21 cellular contexts compared by ENCODE assay signal in the genomic region with DNA sequence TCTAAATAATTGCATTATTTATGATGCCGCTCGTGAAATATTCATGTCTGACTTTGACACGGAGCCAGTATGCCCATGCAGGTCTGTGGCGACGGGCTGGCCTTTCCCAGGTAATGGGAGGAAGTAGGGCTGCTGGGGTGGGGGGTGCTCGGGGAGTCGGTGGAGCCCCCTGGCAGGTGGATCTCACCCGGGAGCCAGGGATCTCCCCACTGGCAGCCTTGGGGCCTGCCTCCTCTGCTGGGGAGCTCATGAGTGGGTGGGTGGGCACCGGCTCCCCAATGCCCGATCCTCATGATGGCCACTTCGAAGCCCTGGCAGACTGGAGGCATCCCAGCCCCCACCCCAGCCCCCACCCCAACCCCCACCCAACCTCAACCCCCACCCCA. TPM values are rescaled to one million over a fixed set of nuclear protein-coding genes. Genes with fewer than 3 reads are reported as not detected.
DNase-seq lines count a peak whose midpoint lies in the region; ATAC-seq, FAIRE-seq and TF ChIP-seq lines count a peak whose summit lies in the region.
"Had no signal": no experiment of that assay in that cellular context is flagged by ENCODE, and none has a peak within 500 bp of the region (broad histone marks: within the 10 kb centered on the region; RNA-seq: fewer than 3 reads in every experiment).

No MANE protein-coding gene starts in this region.

- no peaks in the 10 kb centered on the region for H3K9me3 Mint-ChIP-seq in CD4-positive, alpha-beta memory T cell
- H3K9me3 Mint-ChIP-seq in brain = no peaks in the 10 kb centered on the region
- no peaks in the 10 kb centered on the region for H3K9me3 Mint-ChIP-seq in naive B cell
- H3K9me3 Mint-ChIP-seq: activated naive CD8-positive, alpha-beta T cell treated with anti-CD3 and anti-CD28 coated beads, Interleukin-2, amount 10 ng/mL, durations not matched to agents 7 days and 5 days; activated T-cell treated with anti-CD3 and anti-CD28 coated beads, Interleukin-2, amount 50 U/mL, for 24 hours; HFFc6 had no signal

- intact Hi-C loops in CD4-positive, alpha-beta memory T cell (cut with micrococcal nuclease) = loop anchor here (5.0 kb wide), 1 partner anchor 548 kb away; a partner anchor contains a TSS

- no peak overlapping the region for H3K4me3 ChIP-seq in CD4-positive, alpha-beta memory T cell (ENCODE audit: low read length in 2 of 2)
- H3K4me3 ChIP-seq: ovary had no signal

- H3K36me3 ChIP-seq in CD4-positive, alpha-beta memory T cell (ENCODE audit: insufficient read depth, low read length) = no peaks in the 10 kb centered on the region
- H3K36me3 ChIP-seq: ovary had no signal

- H3K4me1 Mint-ChIP-seq in CD4-positive, alpha-beta memory T cell = peaks cover 14 to 63% (median 33%) of the 10 kb centered on the region in 4 donors
- H3K4me1 Mint-ChIP-seq in brain (peaks cover 42% of the 10 kb centered on the region), naive B cell (peaks cover 31 to 35% (median 33%) of the 10 kb centered on the region in 3 donors)

- CTCF ChIA-PET in CD4-positive, alpha-beta memory T cell (lab: Charles Lee; ENCODE audit: partially characterized antibody) = no interaction called here
- CTCF ChIA-PET in GM10248 (lab: Yijun Ruan, JAX) = no interaction called here

- no peaks in the 10 kb centered on the region for H3K36me3 Mint-ChIP-seq in CD4-positive, alpha-beta memory T cell
- H3K36me3 Mint-ChIP-seq in brain (no peaks in the 10 kb centered on the region), naive B cell (no peaks in the 10 kb centered on the region)
- H3K36me3 Mint-ChIP-seq: activated naive CD8-positive, alpha-beta T cell treated with anti-CD3 and anti-CD28 coated beads, Interleukin-2, amount 10 ng/mL, durations not matched to agents 7 days and 5 days had no signal

- H3K27me3 ChIP-seq in CD4-positive, alpha-beta memory T cell (ENCODE audit: insufficient read depth, low read length) = no peaks in the 10 kb centered on the region
- H3K27me3 ChIP-seq: ovary had no signal

- no peak for FAIRE-seq in urothelium cell line (lab: Jason Lieb, UNC)
- FAIRE-seq: small intestine had no signal

- no peaks in the 10 kb centered on the region for H3K9me3 ChIP-seq in CD4-positive, alpha-beta memory T cell (ENCODE audit: control insufficient read depth in 1 of 2, low read length in 2 of 2)
- H3K9me3 ChIP-seq: ovary had no signal

- DNase-seq in CD4-positive, alpha-beta memory T cell = no peak
- DNase-seq in naive B cell (no peak), urothelium cell line (ENCODE audit: low spot score) (no peak), iPS-NIHi7 (ENCODE audit: extremely low spot score) (no peak), GM10248 (ENCODE audit: extremely low spot score) (no peak)
- DNase-seq: activated naive CD8-positive, alpha-beta T cell treated with anti-CD3 and anti-CD28 coated beads, Interleukin-2, amount 10 ng/mL, durations not matched to agents 7 days and 5 days; activated T-cell treated with anti-CD3 and anti-CD28 coated beads, Interleukin-2, amount 50 U/mL, for 24 hours; central memory CD4-positive, alpha-beta T cell; DMS153; HFFc6; mesendoderm; NCI-H1048; NCI-H748 treated with DMSO at 0.1 percent for 48 hours; SHP77; stimulated activated naive CD8-positive, alpha-beta T cell treated with anti-CD3 and anti-CD28 coated beads, Interleukin-15, Interleukin-2, amounts not matched to agents 100 U/mL and 50 U/mL, for 24 hours had no signal

- POLR2A ChIA-PET in CD4-positive, alpha-beta memory T cell (lab: Charles Lee; ENCODE audit: partially characterized antibody) = no interaction called here
- POLR2A ChIA-PET in GM10248 (lab: Yijun Ruan, JAX) = no interaction called here

- no peaks in the 10 kb centered on the region for H3K27me3 Mint-ChIP-seq in CD4-positive, alpha-beta memory T cell
- H3K27me3 Mint-ChIP-seq in brain (peaks cover 12% of the 10 kb centered on the region), naive B cell (no peaks in the 10 kb centered on the region)
- H3K27me3 Mint-ChIP-seq: activated CD4-positive, alpha-beta T cell treated with anti-CD3 and anti-CD28 coated beads for 36 hours; activated naive CD8-positive, alpha-beta T cell treated with anti-CD3 and anti-CD28 coated beads, Interleukin-2, amount 10 ng/mL, durations not matched to agents 7 days and 5 days; activated T-cell treated with anti-CD3 and anti-CD28 coated beads, Interleukin-2, amount 50 U/mL, for 24 hours had no signal

- peak overlapping the region; percentile 27 to 89 (median 78) for H3K27ac Mint-ChIP-seq in CD4-positive, alpha-beta memory T cell
- H3K27ac Mint-ChIP-seq in brain (peak overlapping the region in 3 of 5 experiments; percentile 62 to 87 (median 80)), naive B cell (peak overlapping the region; percentile 76 to 93 (median 88))
- H3K27ac Mint-ChIP-seq: activated CD4-positive, alpha-beta T cell treated with anti-CD3 and anti-CD28 coated beads for 36 hours; activated naive CD8-positive, alpha-beta T cell treated with anti-CD3 and anti-CD28 coated beads, Interleukin-2, amount 10 ng/mL, durations not matched to agents 7 days and 5 days; activated T-cell treated with anti-CD3 and anti-CD28 coated beads, Interleukin-2, amount 50 U/mL, for 24 hours; HFFc6 had no signal

- H3K4me1 ChIP-seq in CD4-positive, alpha-beta memory T cell (ENCODE audit: insufficient read depth, low read length) = peaks cover 61% of the 10 kb centered on the region

- TF ChIP-seq CTCF in 22Rv1 (IDR thresholded peaks at IDR 0.05) = no peak
- no peak for TF ChIP-seq CTCF in brain (conservative IDR thresholded peaks at IDR 0.05)
- TF ChIP-seq CTCF in GM10248 (IDR thresholded peaks at IDR 0.05; ENCODE audit: control extremely low read depth, extremely low read depth, low read depth, missing control alignments) = no peak

- H3K27ac ChIP-seq in 22Rv1 = peak overlapping the region; percentile 48; the same call in 1 of the 2 replicates
- H3K27ac ChIP-seq in CD4-positive, alpha-beta memory T cell (ENCODE audit: low read depth, low read length) = no peak overlapping the region
- H3K27ac ChIP-seq: ovary had no signal

- no peak overlapping the region for H3K4me3 Mint-ChIP-seq in CD4-positive, alpha-beta memory T cell
- no peak overlapping the region for H3K4me3 Mint-ChIP-seq in brain
- no peak overlapping the region for H3K4me3 Mint-ChIP-seq in naive B cell
- H3K4me3 Mint-ChIP-seq: activated CD4-positive, alpha-beta T cell treated with anti-CD3 and anti-CD28 coated beads for 36 hours; activated naive CD8-positive, alpha-beta T cell treated with anti-CD3 and anti-CD28 coated beads, Interleukin-2, amount 10 ng/mL, durations not matched to agents 7 days and 5 days; activated T-cell treated with anti-CD3 and anti-CD28 coated beads, Interleukin-2, amount 50 U/mL, for 24 hours; HFFc6 had no signal

- ATAC-seq in naive B cell (ENCODE audit: low read depth in 2 of 2) = no peak
- ATAC-seq in GM21528 (IDR thresholded peaks at IDR 0.05; ENCODE audit: low FRiP score, unreplicated experiment) = no peak
- ATAC-seq: activated CD4-positive, alpha-beta T cell treated with anti-CD3 and anti-CD28 coated beads for 36 hours; stimulated activated naive CD8-positive, alpha-beta T cell treated with anti-CD3 and anti-CD28 coated beads, Interleukin-15, Interleukin-2, amounts not matched to agents 100 U/mL and 50 U/mL, for 24 hours had no signal

RNA-seq across cellular contexts. Expression of a gene that starts 52.8 kb away (rescaled TPM):
- 1 to 10 TPM; 9.4 to 9.9 TPM for total RNA-seq in CD4-positive, alpha-beta memory T cell
- polyA plus RNA-seq in CD4-positive, alpha-beta memory T cell = 1 to 10 TPM in 1 of 2 donors, under 1 TPM in 1; 0.92 to 3.2 TPM
- polyA plus RNA-seq in brain (ENCODE audit: insufficient read depth, low read depth, low replicate concordance) (16.0 TPM), naive B cell (ENCODE audit: low read depth in 6 of 6) (10 to 100 TPM in 1 of 6 donors, 1 to 10 TPM in 5; 3.3 to 10.3 (median 6.2) TPM)
